In the genomic region with DNA sequence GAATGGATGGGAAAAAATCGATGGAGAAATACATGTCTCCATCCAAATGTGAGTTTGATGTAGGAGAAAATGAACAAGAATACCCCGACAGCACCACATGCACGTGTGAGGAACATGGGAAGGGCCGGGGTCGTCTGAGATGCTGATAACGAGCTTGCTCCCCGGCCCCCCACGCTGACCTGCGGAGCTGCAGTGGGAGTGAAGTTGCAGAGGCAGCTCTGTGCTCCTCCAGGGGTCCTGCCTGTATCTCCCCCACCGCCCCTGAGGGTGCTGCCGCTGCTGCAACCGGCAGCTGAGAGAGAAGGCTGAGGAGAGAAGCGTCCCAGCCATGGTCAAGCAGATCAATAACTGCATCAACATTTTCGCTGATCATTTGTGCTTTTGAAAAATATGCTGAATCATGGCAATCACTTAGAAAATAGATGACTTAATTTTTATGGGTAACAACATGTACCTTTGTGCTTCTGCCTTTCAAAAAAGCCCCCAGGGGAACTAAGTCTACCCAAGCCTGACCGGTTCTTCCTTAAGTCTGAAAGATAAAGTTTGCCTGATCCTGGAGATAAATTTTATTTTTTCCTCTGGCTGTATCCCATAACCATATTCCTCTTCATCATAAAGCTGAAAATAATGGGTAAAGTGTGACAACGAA, we compare ENCODE assay signal across 26 cellular contexts.
"Had no signal": no experiment of that assay in that cellular context is flagged by ENCODE, and none has a peak within 500 bp of the region (broad histone marks: within the 10 kb centered on the region; RNA-seq: fewer than 3 reads in every experiment).

No MANE protein-coding gene starts in this region.

- H3K4me1 ChIP-seq: ascending aorta, upper lobe of right lung had no signal

- H3K27ac Mint-ChIP-seq: activated naive CD8-positive, alpha-beta T cell; activated T-helper 2 cell treated with anti-CD3 and anti-CD28 coated beads, Interferon-gamma antibody, Interleukin-2, Interleukin-4, amounts not matched to agents 10 μg/mL and 5 μg/mL and 100 μg/mL, durations not matched to agents 14 hours and 24 hours and 36 hours; effector memory CD8-positive, alpha-beta T cell; memory B cell; naive thymus-derived CD4-positive, alpha-beta T cell; progenitor cell of endocrine pancreas; T-cell; T-helper 2 cell treated with Interferon-gamma antibody and Interleukin-4, amounts not matched to agents 5 μg/mL and 100 μg/mL, for 36 hours had no signal

- DNase-seq: activated CD8-positive, alpha-beta memory T cell treated with anti-CD3 and anti-CD28 coated beads, Interleukin-2, amount 50 U/mL, for 48 hours; activated naive CD4-positive, alpha-beta T cell; activated T-cell treated with anti-CD3 and anti-CD28 coated beads, Interleukin-2, amount 50 U/mL, for 4 hours; brain microvascular endothelial cell; caudate nucleus; dorsolateral prefrontal cortex; effector memory CD8-positive, alpha-beta T cell; heart left ventricle; left cardiac atrium; naive thymus-derived CD4-positive, alpha-beta T cell; retina; stimulated activated CD4-positive, alpha-beta T cell treated with anti-CD3 and anti-CD28 coated beads, Interleukin-4, amount 100 ng/mL, for 1 hour; stimulated activated naive CD4-positive, alpha-beta T cell; T-cell; testis; upper lobe of right lung; WERI-Rb-1 had no signal

- H3K4me3 Mint-ChIP-seq: activated naive CD8-positive, alpha-beta T cell; activated T-cell treated with anti-CD3 and anti-CD28 coated beads, Interleukin-2, amount 50 U/mL, for 4 hours; effector memory CD8-positive, alpha-beta T cell; memory B cell; naive thymus-derived CD4-positive, alpha-beta T cell; T-cell; T-helper 2 cell treated with Interferon-gamma antibody and Interleukin-4, amounts not matched to agents 5 μg/mL and 100 μg/mL, for 36 hours had no signal

- H3K27me3 Mint-ChIP-seq: memory B cell, progenitor cell of endocrine pancreas had no signal

- ATAC-seq: activated T-cell treated with anti-CD3 and anti-CD28 coated beads, Interleukin-2, amount 50 U/mL, for 4 hours; effector memory CD8-positive, alpha-beta T cell; gastroesophageal sphincter; heart left ventricle; left cardiac atrium; naive thymus-derived CD4-positive, alpha-beta T cell; T-cell; upper lobe of right lung had no signal

- FAIRE-seq: islet of Langerhans had no signal

- H3K4me3 ChIP-seq: adrenal gland, ascending aorta, dorsolateral prefrontal cortex, gastroesophageal sphincter, heart left ventricle, testis, upper lobe of right lung had no signal

- H3K9me3 Mint-ChIP-seq: activated T-cell treated with anti-CD3 and anti-CD28 coated beads, Interleukin-2, amount 50 U/mL, for 4 hours; activated T-helper 2 cell treated with anti-CD3 and anti-CD28 coated beads, Interferon-gamma antibody, Interleukin-2, Interleukin-4, amounts not matched to agents 10 μg/mL and 5 μg/mL and 100 μg/mL, durations not matched to agents 14 hours and 24 hours and 36 hours; effector memory CD8-positive, alpha-beta T cell; memory B cell; naive thymus-derived CD4-positive, alpha-beta T cell; T-cell; T-helper 2 cell treated with Interferon-gamma antibody and Interleukin-4, amounts not matched to agents 5 μg/mL and 100 μg/mL, for 36 hours had no signal

- H3K9me3 ChIP-seq: adrenal gland, ascending aorta, gastroesophageal sphincter, heart left ventricle, testis, upper lobe of right lung had no signal

- H3K27ac ChIP-seq: adrenal gland, ascending aorta, brain microvascular endothelial cell, dorsolateral prefrontal cortex, gastroesophageal sphincter, heart left ventricle, testis, upper lobe of right lung, WERI-Rb-1 had no signal

- H3K36me3 ChIP-seq: adrenal gland, ascending aorta, brain microvascular endothelial cell, gastroesophageal sphincter, heart left ventricle, upper lobe of right lung, WERI-Rb-1 had no signal

- H3K36me3 Mint-ChIP-seq: activated naive CD8-positive, alpha-beta T cell; memory B cell; naive thymus-derived CD4-positive, alpha-beta T cell; T-cell had no signal

- H3K27me3 ChIP-seq: adrenal gland, ascending aorta, brain microvascular endothelial cell, gastroesophageal sphincter, heart left ventricle, testis, upper lobe of right lung had no signal
